Comparison of ENCODE assay signal across 1 cellular context in the genomic region with DNA sequence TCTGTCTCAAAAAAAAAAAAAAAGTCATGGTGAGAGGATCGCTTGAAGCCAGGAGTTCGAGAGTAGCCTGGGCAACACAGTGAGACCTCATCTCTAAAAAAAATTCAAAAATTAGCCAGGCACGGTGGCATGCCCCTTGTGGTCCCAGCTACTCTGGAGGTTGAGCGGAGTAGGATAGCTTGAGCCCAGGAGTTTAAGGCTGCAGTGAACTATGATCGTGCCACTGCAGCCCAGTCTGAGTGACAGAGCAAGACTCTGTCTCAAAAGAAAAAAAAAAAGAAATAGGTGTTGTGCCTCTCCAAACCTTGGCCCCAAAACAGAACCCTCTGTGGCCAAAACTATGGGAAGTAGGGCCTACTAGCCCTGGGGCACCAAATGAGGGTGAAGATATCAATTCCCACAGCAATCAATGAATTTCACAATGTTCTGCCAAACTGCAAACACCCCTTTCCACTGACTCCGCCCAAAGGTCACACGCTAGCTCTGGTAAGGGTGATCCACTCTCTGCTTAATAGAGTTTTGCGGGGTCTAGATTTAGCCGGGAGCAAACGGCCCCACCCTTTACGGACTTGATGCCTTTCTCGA.
TF ChIP-seq lines count a peak whose summit lies in the region.

No MANE protein-coding gene starts in this region.

TF ChIP-seq in HepG2, 621 proteins besides CTCF, POLR2A, EP300 and RAD21 (continued from another document and continues in another):
- no peak for TF ChIP-seq RNF219 (CRISPR knock-in tag; IDR thresholded peaks at IDR 0.05)
- TF ChIP-seq, protein P1, sequence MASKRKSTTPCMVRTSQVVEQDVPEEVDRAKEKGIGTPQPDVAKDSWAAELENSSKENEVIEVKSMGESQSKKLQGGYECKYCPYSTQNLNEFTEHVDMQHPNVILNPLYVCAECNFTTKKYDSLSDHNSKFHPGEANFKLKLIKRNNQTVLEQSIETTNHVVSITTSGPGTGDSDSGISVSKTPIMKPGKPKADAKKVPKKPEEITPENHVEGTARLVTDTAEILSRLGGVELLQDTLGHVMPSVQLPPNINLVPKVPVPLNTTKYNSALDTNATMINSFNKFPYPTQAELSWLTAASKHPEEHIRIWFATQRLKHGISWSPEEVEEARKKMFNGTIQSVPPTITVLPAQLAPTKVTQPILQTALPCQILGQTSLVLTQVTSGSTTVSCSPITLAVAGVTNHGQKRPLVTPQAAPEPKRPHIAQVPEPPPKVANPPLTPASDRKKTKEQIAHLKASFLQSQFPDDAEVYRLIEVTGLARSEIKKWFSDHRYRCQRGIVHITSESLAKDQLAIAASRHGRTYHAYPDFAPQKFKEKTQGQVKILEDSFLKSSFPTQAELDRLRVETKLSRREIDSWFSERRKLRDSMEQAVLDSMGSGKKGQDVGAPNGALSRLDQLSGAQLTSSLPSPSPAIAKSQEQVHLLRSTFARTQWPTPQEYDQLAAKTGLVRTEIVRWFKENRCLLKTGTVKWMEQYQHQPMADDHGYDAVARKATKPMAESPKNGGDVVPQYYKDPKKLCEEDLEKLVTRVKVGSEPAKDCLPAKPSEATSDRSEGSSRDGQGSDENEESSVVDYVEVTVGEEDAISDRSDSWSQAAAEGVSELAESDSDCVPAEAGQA (IDR thresholded peaks at IDR 0.05; ENCODE audit: low read depth), result no peak
- TF ChIP-seq, protein P1 (CRISPR knock-in tag; IDR thresholded peaks at IDR 0.05; ENCODE audit: borderline replicate concordance), result no peak
- no peak for TF ChIP-seq ZUFSP (CRISPR knock-in tag; IDR thresholded peaks at IDR 0.05; ENCODE audit: borderline replicate concordance)
- no peak for TF ChIP-seq ZSCAN29 (CRISPR knock-in tag; conservative IDR thresholded peaks at IDR 0.05)
- TF ChIP-seq, protein P2, sequence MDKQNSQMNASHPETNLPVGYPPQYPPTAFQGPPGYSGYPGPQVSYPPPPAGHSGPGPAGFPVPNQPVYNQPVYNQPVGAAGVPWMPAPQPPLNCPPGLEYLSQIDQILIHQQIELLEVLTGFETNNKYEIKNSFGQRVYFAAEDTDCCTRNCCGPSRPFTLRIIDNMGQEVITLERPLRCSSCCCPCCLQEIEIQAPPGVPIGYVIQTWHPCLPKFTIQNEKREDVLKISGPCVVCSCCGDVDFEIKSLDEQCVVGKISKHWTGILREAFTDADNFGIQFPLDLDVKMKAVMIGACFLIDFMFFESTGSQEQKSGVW (CRISPR knock-in tag; IDR thresholded peaks at IDR 0.05; ENCODE audit: borderline replicate concordance), result 0 out of 2 replicates have a peak, but pooled peaks have one; percentile 29
- no peak; the same call in 1 of the 2 replicates for TF ChIP-seq ZNF747 (CRISPR knock-in tag; IDR thresholded peaks at IDR 0.05; ENCODE audit: borderline replicate concordance)
- TF ChIP-seq, protein P3, sequence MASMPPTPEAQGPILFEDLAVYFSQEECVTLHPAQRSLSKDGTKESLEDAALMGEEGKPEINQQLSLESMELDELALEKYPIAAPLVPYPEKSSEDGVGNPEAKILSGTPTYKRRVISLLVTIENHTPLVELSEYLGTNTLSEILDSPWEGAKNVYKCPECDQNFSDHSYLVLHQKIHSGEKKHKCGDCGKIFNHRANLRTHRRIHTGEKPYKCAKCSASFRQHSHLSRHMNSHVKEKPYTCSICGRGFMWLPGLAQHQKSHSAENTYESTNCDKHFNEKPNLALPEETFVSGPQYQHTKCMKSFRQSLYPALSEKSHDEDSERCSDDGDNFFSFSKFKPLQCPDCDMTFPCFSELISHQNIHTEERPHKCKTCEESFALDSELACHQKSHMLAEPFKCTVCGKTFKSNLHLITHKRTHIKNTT (CRISPR knock-in tag; IDR thresholded peaks at IDR 0.05), result no peak
- TF ChIP-seq RERE (CRISPR knock-in tag; IDR thresholded peaks at IDR 0.05; ENCODE audit: low read depth), result 0 out of 2 replicates have a peak, but pooled peaks have one; percentile 28
- TF ChIP-seq ZNF576 (CRISPR knock-in tag; IDR thresholded peaks at IDR 0.05), result peak; percentile 35; the same call in 1 of the 2 replicates
- 0 out of 2 replicates have a peak, but pooled peaks have one; percentile 49 for TF ChIP-seq SNAI1 (CRISPR knock-in tag; IDR thresholded peaks at IDR 0.05; ENCODE audit: borderline replicate concordance)
- TF ChIP-seq ZFP36 (IDR thresholded peaks at IDR 0.05; ENCODE audit: borderline replicate concordance, low read depth, low read length, partially characterized antibody), result no peak
- peak; percentile 27; the same call in 1 of the 2 replicates for TF ChIP-seq NCOA2 (CRISPR knock-in tag; IDR thresholded peaks at IDR 0.05)
- peak; percentile 48 for TF ChIP-seq PHF21A (CRISPR knock-in tag; IDR thresholded peaks at IDR 0.05)
- peak; percentile 17; the same call in 1 of the 2 replicates for TF ChIP-seq RXRB (CRISPR knock-in tag; IDR thresholded peaks at IDR 0.05; ENCODE audit: borderline replicate concordance)
- TF ChIP-seq POLR2G (IDR thresholded peaks at IDR 0.05; ENCODE audit: low read depth, low read length), result peak; percentile 79; the same call in 1 of the 2 replicates
- no peak for TF ChIP-seq ZNF18 (CRISPR knock-in tag; IDR thresholded peaks at IDR 0.05; ENCODE audit: insufficient replicate concordance)
- TF ChIP-seq TEAD3 (CRISPR knock-in tag; optimal IDR thresholded peaks at IDR 0.05; ENCODE audit: borderline replicate concordance), result peak; percentile 1
- TF ChIP-seq MEF2D (CRISPR knock-in tag; IDR thresholded peaks at IDR 0.05), result 0 out of 2 replicates have a peak, but pooled peaks have one; percentile 60
- TF ChIP-seq HINFP (CRISPR knock-in tag; IDR thresholded peaks at IDR 0.05; ENCODE audit: low read depth), result 0 out of 2 replicates have a peak, but pooled peaks have one; percentile 5
- TF ChIP-seq ZFP82 (CRISPR knock-in tag; IDR thresholded peaks at IDR 0.05; ENCODE audit: borderline replicate concordance), result peak; percentile 86
- TF ChIP-seq NR2F1 (CRISPR knock-in tag; IDR thresholded peaks at IDR 0.05), result peak; percentile 29 to 70; a peak in 3 of 4 replicates
